ENCODE assay signal across 16 cellular contexts in genomic region chr2:192327576-192327975, GRCh38.
"Had no signal": no experiment of that assay in that cellular context is flagged by ENCODE, and none has a peak within 500 bp of the region (broad histone marks: within the 10 kb centered on the region; RNA-seq: fewer than 3 reads in every experiment).

No MANE protein-coding gene starts in this region.

- H3K36me3 ChIP-seq: esophagus squamous epithelium, tibial nerve, vagina had no signal

- ATAC-seq: left ventricle myocardium superior; natural killer cell treated with Interleukin-12 subunit alpha and Interleukin-12 subunit beta and Interleukin-15 and Interleukin-18, amount 100 ng/mL, for 72 hours had no signal

- H3K4me1 Mint-ChIP-seq: activated CD4-positive, alpha-beta T cell treated with anti-CD3 and anti-CD28 coated beads, Interleukin-2, amount 10 ng/mL, durations not matched to agents 7 days and 5 days; activated naive CD8-positive, alpha-beta T cell treated with anti-CD3 and anti-CD28 coated beads, Interleukin-2, amount 10 ng/mL, durations not matched to agents 7 days and 5 days; brain had no signal

- H3K4me1 ChIP-seq: esophagus squamous epithelium, tibial nerve, vagina had no signal

- H3K27ac Mint-ChIP-seq: activated CD4-positive, alpha-beta T cell treated with anti-CD3 and anti-CD28 coated beads, Interleukin-2, amount 10 ng/mL, durations not matched to agents 7 days and 5 days; activated naive CD8-positive, alpha-beta T cell treated with anti-CD3 and anti-CD28 coated beads, Interleukin-2, amount 10 ng/mL, durations not matched to agents 7 days and 5 days; activated T-helper 1 cell treated with anti-CD3 and anti-CD28 coated beads, Interleukin-12 subunit alpha, Interleukin-12 subunit beta, Interleukin-2, Interleukin-4 antibody, amounts not matched to agents 30 ng/mL and 10 ng/mL and 1 ng/mL, durations not matched to agents 14 hours and 24 hours and 36 hours; brain; natural killer cell treated with Interleukin-12 subunit alpha and Interleukin-12 subunit beta and Interleukin-15 and Interleukin-18, amount 100 ng/mL, for 72 hours had no signal

- H3K27me3 Mint-ChIP-seq: activated CD4-positive, alpha-beta T cell treated with anti-CD3 and anti-CD28 coated beads, Interleukin-2, amount 10 ng/mL, durations not matched to agents 7 days and 5 days; activated naive CD8-positive, alpha-beta T cell treated with anti-CD3 and anti-CD28 coated beads, Interleukin-2, amount 10 ng/mL, durations not matched to agents 7 days and 5 days; brain; natural killer cell treated with Interleukin-12 subunit alpha and Interleukin-12 subunit beta and Interleukin-15 and Interleukin-18, amount 100 ng/mL, for 72 hours had no signal

- H3K4me3 ChIP-seq: coronary artery, esophagus squamous epithelium, tibial nerve, vagina had no signal

- H3K27me3 ChIP-seq: esophagus squamous epithelium, tibial nerve, vagina had no signal

- H3K9me3 ChIP-seq: esophagus squamous epithelium, tibial nerve, vagina had no signal

- H3K36me3 Mint-ChIP-seq: activated naive CD8-positive, alpha-beta T cell treated with anti-CD3 and anti-CD28 coated beads, Interleukin-2, amount 10 ng/mL, durations not matched to agents 7 days and 5 days; brain; natural killer cell treated with Interleukin-12 subunit alpha and Interleukin-12 subunit beta and Interleukin-15 and Interleukin-18, amount 100 ng/mL, for 72 hours had no signal

- H3K4me3 Mint-ChIP-seq: activated CD4-positive, alpha-beta T cell treated with anti-CD3 and anti-CD28 coated beads, Interleukin-2, amount 10 ng/mL, durations not matched to agents 7 days and 5 days; activated naive CD8-positive, alpha-beta T cell treated with anti-CD3 and anti-CD28 coated beads, Interleukin-2, amount 10 ng/mL, durations not matched to agents 7 days and 5 days; activated T-helper 1 cell treated with anti-CD3 and anti-CD28 coated beads, Interleukin-12 subunit alpha, Interleukin-12 subunit beta, Interleukin-2, Interleukin-4 antibody, amounts not matched to agents 30 ng/mL and 10 ng/mL and 1 ng/mL, durations not matched to agents 14 hours and 24 hours and 36 hours; brain; natural killer cell treated with Interleukin-12 subunit alpha and Interleukin-12 subunit beta and Interleukin-15 and Interleukin-18, amount 100 ng/mL, for 72 hours had no signal

- DNase-seq: activated CD4-positive, alpha-beta T cell treated with anti-CD3 and anti-CD28 coated beads, Interleukin-2, amount 10 ng/mL, durations not matched to agents 7 days and 5 days; activated CD8-positive, alpha-beta memory T cell treated with anti-CD3 and anti-CD28 coated beads for 24 hours; activated naive CD8-positive, alpha-beta T cell treated with anti-CD3 and anti-CD28 coated beads, Interleukin-2, amount 10 ng/mL, durations not matched to agents 7 days and 5 days; central memory CD4-positive, alpha-beta T cell; esophagus squamous epithelium; kidney glomerular epithelial cell; left ventricle myocardium superior; mesenchymal stem cell; occipital lobe; stimulated activated naive CD4-positive, alpha-beta T cell had no signal

- H3K9me3 Mint-ChIP-seq: activated CD4-positive, alpha-beta T cell treated with anti-CD3 and anti-CD28 coated beads, Interleukin-2, amount 10 ng/mL, durations not matched to agents 7 days and 5 days; activated naive CD8-positive, alpha-beta T cell treated with anti-CD3 and anti-CD28 coated beads, Interleukin-2, amount 10 ng/mL, durations not matched to agents 7 days and 5 days; activated T-helper 1 cell treated with anti-CD3 and anti-CD28 coated beads, Interleukin-12 subunit alpha, Interleukin-12 subunit beta, Interleukin-2, Interleukin-4 antibody, amounts not matched to agents 30 ng/mL and 10 ng/mL and 1 ng/mL, durations not matched to agents 14 hours and 24 hours and 36 hours; brain had no signal
